Comparison of ENCODE assay signal across 1 cellular context in the genomic region with DNA sequence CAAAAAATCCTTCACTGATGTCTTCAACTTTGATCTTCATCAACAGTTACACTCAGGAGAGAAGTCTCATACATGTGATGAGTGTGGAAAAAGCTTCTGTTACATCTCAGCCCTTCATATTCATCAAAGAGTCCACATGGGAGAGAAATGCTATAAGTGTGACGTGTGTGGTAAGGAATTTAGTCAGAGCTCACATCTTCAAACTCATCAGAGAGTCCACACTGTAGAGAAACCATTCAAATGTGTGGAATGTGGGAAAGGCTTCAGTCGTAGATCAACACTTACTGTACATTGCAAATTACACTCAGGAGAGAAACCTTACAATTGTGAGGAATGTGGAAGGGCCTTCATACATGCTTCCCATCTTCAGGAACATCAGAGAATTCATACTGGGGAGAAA.
A peak's percentile ranks its signal among the peaks of the same experiment; 100 is the strongest.
TF ChIP-seq lines count a peak whose summit lies in the region.

No MANE protein-coding gene starts in this region.

TF ChIP-seq in HEK293, 187 proteins besides CTCF, POLR2A, EP300 and RAD21 (continued from another document):
- TF ChIP-seq, protein P1, sequence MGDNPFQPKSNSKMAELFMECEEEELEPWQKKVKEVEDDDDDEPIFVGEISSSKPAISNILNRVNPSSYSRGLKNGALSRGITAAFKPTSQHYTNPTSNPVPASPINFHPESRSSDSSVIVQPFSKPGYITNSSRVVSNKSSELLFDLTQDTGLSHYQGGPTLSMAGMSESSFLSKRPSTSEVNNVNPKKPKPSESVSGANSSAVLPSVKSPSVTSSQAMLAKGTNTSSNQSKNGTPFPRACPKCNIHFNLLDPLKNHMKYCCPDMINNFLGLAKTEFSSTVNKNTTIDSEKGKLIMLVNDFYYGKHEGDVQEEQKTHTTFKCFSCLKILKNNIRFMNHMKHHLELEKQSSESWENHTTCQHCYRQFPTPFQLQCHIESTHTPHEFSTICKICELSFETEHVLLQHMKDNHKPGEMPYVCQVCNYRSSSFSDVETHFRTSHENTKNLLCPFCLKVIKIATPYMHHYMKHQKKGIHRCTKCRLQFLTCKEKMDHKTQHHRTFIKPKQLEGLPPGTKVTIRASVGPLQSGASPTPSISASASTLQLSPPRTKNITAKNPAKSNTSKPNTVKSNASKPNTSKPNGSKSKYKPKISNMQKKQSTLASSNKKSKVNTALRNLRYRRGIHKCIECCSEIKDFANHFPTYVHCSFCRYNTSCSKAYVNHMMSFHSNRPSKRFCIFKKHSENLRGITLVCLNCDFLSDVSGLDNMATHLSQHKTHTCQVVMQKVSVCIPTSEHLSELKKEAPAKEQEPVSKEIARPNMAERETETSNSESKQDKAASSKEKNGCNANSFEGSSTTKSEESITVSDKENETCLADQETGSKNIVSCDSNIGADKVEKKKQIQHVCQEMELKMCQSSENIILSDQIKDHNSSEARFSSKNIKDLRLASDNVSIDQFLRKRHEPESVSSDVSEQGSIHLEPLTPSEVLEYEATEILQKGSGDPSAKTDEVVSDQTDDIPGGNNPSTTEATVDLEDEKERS (tag by site-specific recombination; IDR thresholded peaks at IDR 0.05): peak; percentile 97
- TF ChIP-seq ZNF24 (tag by site-specific recombination; IDR thresholded peaks at IDR 0.05) (no peak), ZNF654 (tag by site-specific recombination; IDR thresholded peaks at IDR 0.05; ENCODE audit: low read depth) (no peak), SETDB1 (IDR thresholded peaks at IDR 0.05; ENCODE audit: insufficient read length, low read length) (peak; percentile 97), OVOL3 (tag by site-specific recombination; IDR thresholded peaks at IDR 0.05) (no peak), ZFP41 (tag by site-specific recombination; IDR thresholded peaks at IDR 0.05; ENCODE audit: borderline replicate concordance) (peak; percentile 15; the same call in 1 of the 2 replicates)
TF ChIP-seq in HEK293: peak in this region for 5.
